ENCODE assay signal across 4 cellular contexts in the genomic region with DNA sequence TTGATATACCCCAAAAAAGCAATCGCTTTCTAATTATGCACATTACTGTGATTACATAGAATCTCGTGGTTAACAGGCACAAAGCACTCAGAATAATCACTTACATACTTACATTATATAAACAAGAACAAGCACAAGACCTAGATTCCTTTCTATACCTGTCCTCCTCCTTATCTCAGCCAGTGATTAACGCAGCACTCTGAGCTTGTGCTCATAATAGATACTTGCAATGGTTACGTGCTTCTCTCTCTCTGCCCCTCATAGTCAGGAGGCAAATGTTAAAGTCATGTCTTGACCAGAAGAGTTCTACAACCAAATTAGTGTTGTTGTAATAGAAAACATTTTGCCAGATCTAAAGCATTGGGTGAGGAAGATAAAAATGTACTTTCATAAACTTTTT.
"Had no signal": no experiment of that assay in that cellular context is flagged by ENCODE, and none has a peak within 500 bp of the region (broad histone marks: within the 10 kb centered on the region; RNA-seq: fewer than 3 reads in every experiment).

No MANE protein-coding gene starts in this region.

- DNase-seq: H9, HCEC 1CT, IMR-90 had no signal

- ATAC-seq: GM23338 had no signal

- H3K4me2 ChIP-seq: GM23338 had no signal

- H2AFZ ChIP-seq: GM23338 had no signal

- H3K4me3 ChIP-seq: GM23338 had no signal
